In genomic region chr3:112649478-112649735, GRCh38 we compare ENCODE assay signal across 21 cellular contexts. TPM values are rescaled to one million over a fixed set of nuclear protein-coding genes. Genes with fewer than 3 reads are reported as not detected.
DNase-seq lines count a peak whose midpoint lies in the region; ATAC-seq, FAIRE-seq and TF ChIP-seq lines count a peak whose summit lies in the region.
"Had no signal": no experiment of that assay in that cellular context is flagged by ENCODE, and none has a peak within 500 bp of the region (broad histone marks: within the 10 kb centered on the region; RNA-seq: fewer than 3 reads in every experiment).

No MANE protein-coding gene starts in this region.

- H3K4me2 ChIP-seq in SK-N-SH, result no peak overlapping the region; the same call in none of the 2 replicates

- peaks cover 79% of the 10 kb centered on the region for H3K4me1 Mint-ChIP-seq in osteocyte (ENCODE audit: unreplicated experiment)

- DNase-seq in SK-N-SH, result no peak
- peak; percentile 88 for DNase-seq in RCC 7860 (ENCODE audit: low spot score)
- no peak for DNase-seq in epithelial cell of prostate (ENCODE audit: low read depth, low spot score)
- no peak for DNase-seq in osteocyte (ENCODE audit: extremely low spot score, unreplicated experiment)
- no peak for DNase-seq in NCI-H2196 (lab: John Stamatoyannopoulos, UW; ENCODE audit: unreplicated experiment)
- DNase-seq in hepatic stellate cell (ENCODE audit: low spot score), result no peak
- DNase-seq: activated naive CD4-positive, alpha-beta T cell treated with Interleukin-2 at 50 U/mL for 16 hours; caudate nucleus; endodermal cell; NCI-H2029 treated with DMSO at 0.1 percent for 48 hours; NCI-H69; Peyer's patch; right lobe of liver; stimulated activated CD4-positive, alpha-beta T cell treated with anti-CD3 and anti-CD28 coated beads, Interleukin-4, amount 100 ng/mL, for 4 hours; T-helper 17 cell; tibial artery had no signal

- H3K4me3 Mint-ChIP-seq in osteocyte (ENCODE audit: unreplicated experiment), result peak overlapping the region; percentile 16
- H3K4me3 Mint-ChIP-seq: endodermal cell, T-helper 17 cell had no signal

- peak overlapping the region; percentile 87 for H3K27ac Mint-ChIP-seq in osteocyte (ENCODE audit: unreplicated experiment)
- H3K27ac Mint-ChIP-seq: endodermal cell, T-helper 17 cell had no signal

- peak; percentile 91 for FAIRE-seq in RCC 7860 (lab: Jason Lieb, UNC)

- peak overlapping the region; percentile 36; the same call in 1 of the 2 replicates for H3K9ac ChIP-seq in SK-N-SH

- H3K9me3 Mint-ChIP-seq in osteocyte (ENCODE audit: unreplicated experiment), result no peaks in the 10 kb centered on the region
- H3K9me3 Mint-ChIP-seq: endodermal cell had no signal

- H2AFZ ChIP-seq in SK-N-SH (ENCODE audit: low read depth), result peak overlapping the region; percentile 52; the same call in 1 of the 2 replicates

- WGBS in SK-N-SH (ENCODE audit: low lambda C conversion rate), result 62% methylated on average over 1 of the region's 1 CpG

- H3K36me3 Mint-ChIP-seq in osteocyte (ENCODE audit: unreplicated experiment), result no peaks in the 10 kb centered on the region

- no peaks in the 10 kb centered on the region for H3K36me3 ChIP-seq in SK-N-SH (replicated peaks in 1 of 2; ENCODE audit: control insufficient read depth in 1 of 2, insufficient read depth in 2 of 2, low read length in 1 of 2)
- H3K36me3 ChIP-seq: Peyer's patch, right lobe of liver, tibial artery had no signal

- H3K4me1 ChIP-seq in SK-N-SH (ENCODE audit: control insufficient read depth in 1 of 2, insufficient read depth in 2 of 2, low read depth in 1 of 2, low read length in 1 of 2), result peaks cover 0 to 49% of the 10 kb centered on the region in 2 experiments; a peak in 2 of 4 replicates
- H3K4me1 ChIP-seq: Peyer's patch, right lobe of liver had no signal

- TF ChIP-seq RAD21 in SK-N-SH (IDR thresholded peaks at IDR 0.05; ENCODE audit: low read length), result no peak

- no peaks in the 10 kb centered on the region for H3K27me3 ChIP-seq in SK-N-SH (ENCODE audit: insufficient read depth)
- H3K27me3 ChIP-seq: Peyer's patch, right lobe of liver, tibial artery had no signal

- H3K79me2 ChIP-seq in SK-N-SH (ENCODE audit: insufficient read depth), result no peaks in the 10 kb centered on the region

- POLR2A ChIA-PET in SK-N-SH (lab: Yijun Ruan, JAX), result no interaction called here

- no peaks in the 10 kb centered on the region for H3K9me2 ChIP-seq in SK-N-SH

- no peaks in the 10 kb centered on the region for H4K20me1 ChIP-seq in SK-N-SH (ENCODE audit: insufficient read depth)

- no peak overlapping the region for H3K4me3 ChIP-seq in SK-N-SH (ENCODE audit: low read depth in 2 of 2, low read length in 1 of 2)
- H3K4me3 ChIP-seq: Peyer's patch, right lobe of liver, tibial artery had no signal

- H3K27ac ChIP-seq in SK-N-SH (ENCODE audit: low read depth in 2 of 2, low read length in 1 of 2) (peak overlapping the region in 1 of 2 experiments; percentile 99; a peak in 3 of 4 replicates), epithelial cell of prostate (peak overlapping the region; percentile 55)
- H3K27ac ChIP-seq: 22Rv1, Peyer's patch, right lobe of liver, tibial artery had no signal

- H3F3A ChIP-seq in SK-N-SH (replicated peaks; ENCODE audit: insufficient read depth), result peaks cover 40% of the 10 kb centered on the region

- no peak for TF ChIP-seq CTCF in SK-N-SH (IDR thresholded peaks at IDR 0.05)
- no peak for TF ChIP-seq CTCF in osteocyte (IDR thresholded peaks at IDR 0.05)

- no peak for ATAC-seq in SK-N-SH treated with all-trans-retinoic acid at 6 μM for 48 hours
- ATAC-seq in HG03025 (IDR thresholded peaks at IDR 0.05; ENCODE audit: low FRiP score, unreplicated experiment), result no peak
- ATAC-seq: activated CD4-positive, CD25-positive, alpha-beta regulatory T cell treated with anti-CD3 and anti-CD28 coated beads, Interleukin-2, amount 50 U/mL, for 24 hours; HCT116; T-helper 17 cell had no signal

- CTCF ChIA-PET in SK-N-SH (lab: Yijun Ruan, JAX), result interaction anchor here (1.2 kb wide), 1 partner anchor 66 kb away, joined by 3 read pairs; no protein-coding TSS in a partner anchor

- no peak for TF ChIP-seq EP300 in SK-N-SH (IDR thresholded peaks at IDR 0.05; ENCODE audit: borderline replicate concordance in 1 of 2, low read depth in 1 of 2, low read length in 1 of 2)

- H3K9me3 ChIP-seq in SK-N-SH, result no peaks in the 10 kb centered on the region
- H3K9me3 ChIP-seq: Peyer's patch, right lobe of liver, tibial artery had no signal

- no peaks in the 10 kb centered on the region for H3K27me3 Mint-ChIP-seq in osteocyte (ENCODE audit: unreplicated experiment)

TF ChIP-seq in SK-N-SH, 30 proteins besides CTCF, POLR2A, EP300 and RAD21 (continues in another document):
- TF ChIP-seq RCOR1 (IDR thresholded peaks at IDR 0.05; ENCODE audit: low read length) (no peak), PBX3 (IDR thresholded peaks at IDR 0.05) (no peak), ZBTB33 (IDR thresholded peaks at IDR 0.05; ENCODE audit: borderline replicate concordance, low read depth) (no peak), MXI1 (IDR thresholded peaks at IDR 0.05; ENCODE audit: low read depth, low read length) (no peak), NFIC (IDR thresholded peaks at IDR 0.05; ENCODE audit: borderline replicate concordance) (no peak), RXRA (IDR thresholded peaks at IDR 0.05; ENCODE audit: borderline replicate concordance, low read depth) (no peak), TCF12 (IDR thresholded peaks at IDR 0.05) (no peak), FOXJ3 (CRISPR knock-in tag; IDR thresholded peaks at IDR 0.05) (no peak), GABPA (IDR thresholded peaks at IDR 0.05; ENCODE audit: low read depth) (no peak), POLR2AphosphoS5 (IDR thresholded peaks at IDR 0.05; ENCODE audit: low read depth, low read length) (no peak)

TF ChIP-seq in SK-N-SH treated with all-trans-retinoic acid at 6 μM for 48 hours, 23 proteins besides CTCF, POLR2A, EP300 and RAD21:
- TF ChIP-seq ZNF565 (CRISPR knock-in tag; conservative IDR thresholded peaks at IDR 0.05; ENCODE audit: low read depth) (no peak), ESRRG (CRISPR knock-in tag; IDR thresholded peaks at IDR 0.05) (no peak), POU6F1 (CRISPR knock-in tag; IDR thresholded peaks at IDR 0.05; ENCODE audit: borderline replicate concordance, low read depth) (no peak)

RNA-seq across cellular contexts. Expression of gene CCDC80, which starts 8.5 kb away (rescaled TPM):
- 83.4 and 103 TPM in 2 replicates for polyA plus RNA-seq in SK-N-SH (2012; rRNA removed)
- polyA plus RNA-seq in SK-N-SH (2012; cell fraction: cytosol; rRNA removed), result 113 and 151 TPM in 2 replicates
- 90.9 and 120 TPM in 2 replicates for polyA plus RNA-seq in SK-N-SH (2012; cell fraction: nucleus; rRNA removed)
- total RNA-seq in osteocyte, result 1,760 and 1,947 TPM in 2 replicates
- total RNA-seq: T-helper 17 cell had no signal
